In the genomic region with DNA sequence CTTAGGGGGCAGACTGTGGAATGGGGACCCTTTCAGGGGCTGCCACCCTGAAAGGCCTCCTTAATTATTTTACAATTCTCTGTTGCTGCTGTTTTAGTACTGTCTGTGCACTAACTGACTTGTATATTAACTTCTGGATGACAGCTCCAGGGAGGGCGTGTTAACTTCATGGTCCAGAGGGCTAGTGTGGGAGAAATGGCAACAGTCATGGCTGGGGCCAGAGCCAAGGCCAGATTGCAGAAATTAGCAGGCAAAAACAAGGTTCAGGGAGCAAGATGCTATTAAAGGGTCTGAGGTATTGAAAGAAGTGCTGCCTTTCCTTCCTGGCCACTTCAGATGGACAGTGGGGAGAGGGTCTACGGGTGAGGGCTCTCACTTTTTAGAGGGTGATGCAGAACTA, we compare ENCODE assay signal across 13 cellular contexts. TPM values are rescaled to one million over a fixed set of nuclear protein-coding genes. Genes with fewer than 3 reads are reported as not detected.
A peak's percentile ranks its signal among the peaks of the same experiment; 100 is the strongest.
DNase-seq lines count a peak whose midpoint lies in the region; ATAC-seq and TF ChIP-seq lines count a peak whose summit lies in the region.
"Had no signal": no experiment of that assay in that cellular context is flagged by ENCODE, and none has a peak within 500 bp of the region (broad histone marks: within the 10 kb centered on the region; RNA-seq: fewer than 3 reads in every experiment).

No MANE protein-coding gene starts in this region.

- peaks cover 88% of the 10 kb centered on the region for H3K4me1 Mint-ChIP-seq in activated T-cell treated with anti-CD3 and anti-CD28 coated beads, Interleukin-2, amount 50 U/mL, for 72 hours (ENCODE audit: low read depth)
- peaks cover 87% of the 10 kb centered on the region for H3K4me1 Mint-ChIP-seq in activated T-cell treated with anti-CD3 and anti-CD28 coated beads, Interleukin-2, amount 50 U/mL, for 4 hours (ENCODE audit: low read depth)
- H3K4me1 Mint-ChIP-seq in activated T-helper 1 cell treated with anti-CD3 and anti-CD28 coated beads, Interleukin-12 subunit alpha, Interleukin-12 subunit beta, Interleukin-2, Interleukin-4 antibody, amounts not matched to agents 30 ng/mL and 10 ng/mL and 1 ng/mL, durations not matched to agents 14 hours and 24 hours and 36 hours (ENCODE audit: low read depth) = peaks cover 78% of the 10 kb centered on the region

- TF ChIP-seq EP300 in suprapubic skin (IDR thresholded peaks at IDR 0.05) = no peak

- H3K9ac ChIP-seq in subcutaneous abdominal adipose tissue (ENCODE audit: low read length in 5 of 5) = peak overlapping the region in 2 of 5 donors; percentile 5 to 65

- H3K27me3 Mint-ChIP-seq in activated T-cell treated with anti-CD3 and anti-CD28 coated beads, Interleukin-2, amount 50 U/mL, for 72 hours (ENCODE audit: low read depth) = no peaks in the 10 kb centered on the region
- H3K27me3 Mint-ChIP-seq in activated T-cell treated with anti-CD3 and anti-CD28 coated beads, Interleukin-2, amount 50 U/mL, for 4 hours (ENCODE audit: low read depth) = no peaks in the 10 kb centered on the region
- no peaks in the 10 kb centered on the region for H3K27me3 Mint-ChIP-seq in activated T-helper 1 cell treated with anti-CD3 and anti-CD28 coated beads, Interleukin-12 subunit alpha, Interleukin-12 subunit beta, Interleukin-2, Interleukin-4 antibody, amounts not matched to agents 30 ng/mL and 10 ng/mL and 1 ng/mL, durations not matched to agents 14 hours and 24 hours and 36 hours (ENCODE audit: insufficient read depth)
- H3K27me3 Mint-ChIP-seq: type B pancreatic cell had no signal

- H3K4me3 ChIP-seq in right cardiac atrium (ENCODE audit: low read length) (no peak overlapping the region), subcutaneous abdominal adipose tissue (ENCODE audit: low read depth in 1 of 5, low read length in 5 of 5) (no peak overlapping the region), suprapubic skin (no peak overlapping the region)
- H3K4me3 ChIP-seq: dorsolateral prefrontal cortex had no signal

- H3K36me3 ChIP-seq in subcutaneous abdominal adipose tissue (ENCODE audit: control insufficient read depth in 5 of 5, insufficient read depth in 5 of 5, low read length in 5 of 5) (peaks cover 4 to 17% (median 13%) of the 10 kb centered on the region in 5 donors), suprapubic skin (peaks cover 3% of the 10 kb centered on the region)

- peaks cover 5 to 30% of the 10 kb centered on the region in 2 donors for H3K36me3 Mint-ChIP-seq in activated T-cell treated with anti-CD3 and anti-CD28 coated beads, Interleukin-2, amount 50 U/mL, for 72 hours (ENCODE audit: insufficient read depth in 2 of 2)
- peaks cover 29% of the 10 kb centered on the region for H3K36me3 Mint-ChIP-seq in activated T-cell treated with anti-CD3 and anti-CD28 coated beads, Interleukin-2, amount 50 U/mL, for 4 hours (ENCODE audit: insufficient read depth)
- peaks cover 58% of the 10 kb centered on the region for H3K36me3 Mint-ChIP-seq in activated T-helper 1 cell treated with anti-CD3 and anti-CD28 coated beads, Interleukin-12 subunit alpha, Interleukin-12 subunit beta, Interleukin-2, Interleukin-4 antibody, amounts not matched to agents 30 ng/mL and 10 ng/mL and 1 ng/mL, durations not matched to agents 14 hours and 24 hours and 36 hours (ENCODE audit: low read depth)
- H3K36me3 Mint-ChIP-seq: type B pancreatic cell had no signal

- H3K4me1 ChIP-seq in right cardiac atrium (ENCODE audit: control insufficient read depth, insufficient read depth, low read length) (peaks cover 7% of the 10 kb centered on the region), subcutaneous abdominal adipose tissue (ENCODE audit: control insufficient read depth in 5 of 5, insufficient read depth in 5 of 5, low read length in 5 of 5) (peaks cover 0 to 39% (median 12%) of the 10 kb centered on the region in 5 donors), suprapubic skin (peaks cover 23% of the 10 kb centered on the region)

- H3K27ac ChIP-seq in right cardiac atrium (ENCODE audit: low read length) = no peak overlapping the region
- peak overlapping the region; percentile 11 for H3K27ac ChIP-seq in subcutaneous abdominal adipose tissue (ENCODE audit: low read depth, low read length)
- no peak overlapping the region for H3K27ac ChIP-seq in suprapubic skin

- WGBS in right cardiac atrium = 81% methylated on average over 2 of the region's 2 CpGs
- WGBS in suprapubic skin = 76% methylated on average over 2 of the region's 2 CpGs

- H3K9me3 ChIP-seq in right cardiac atrium (ENCODE audit: control insufficient read depth, low read length) (no peaks in the 10 kb centered on the region), subcutaneous abdominal adipose tissue (ENCODE audit: control insufficient read depth in 5 of 5, low read length in 5 of 5) (no peaks in the 10 kb centered on the region), suprapubic skin (no peaks in the 10 kb centered on the region)

- H3K27ac Mint-ChIP-seq in activated T-cell treated with anti-CD3 and anti-CD28 coated beads, Interleukin-2, amount 50 U/mL, for 72 hours = peak overlapping the region; percentile 88
- peak overlapping the region; percentile 88 for H3K27ac Mint-ChIP-seq in activated T-helper 1 cell treated with anti-CD3 and anti-CD28 coated beads, Interleukin-12 subunit alpha, Interleukin-12 subunit beta, Interleukin-2, Interleukin-4 antibody, amounts not matched to agents 30 ng/mL and 10 ng/mL and 1 ng/mL, durations not matched to agents 14 hours and 24 hours and 36 hours
- H3K27ac Mint-ChIP-seq: type B pancreatic cell had no signal

- H3K27me3 ChIP-seq in right cardiac atrium (ENCODE audit: control insufficient read depth, insufficient read depth) (no peaks in the 10 kb centered on the region), subcutaneous abdominal adipose tissue (ENCODE audit: control insufficient read depth in 5 of 5, insufficient read depth in 4 of 5, low read length in 5 of 5) (no peaks in the 10 kb centered on the region), suprapubic skin (no peaks in the 10 kb centered on the region)
- H3K27me3 ChIP-seq: dorsolateral prefrontal cortex had no signal

- TF ChIP-seq POLR2A in suprapubic skin (IDR thresholded peaks at IDR 0.05) = no peak

- ATAC-seq in activated T-cell treated with anti-CD3 and anti-CD28 coated beads, Interleukin-2, amount 50 U/mL, for 72 hours (replicated peaks in 1 of 2) = no peak
- ATAC-seq in activated T-cell treated with anti-CD3 and anti-CD28 coated beads, Interleukin-2, amount 50 U/mL, for 4 hours = no peak
- peak; percentile 45 for ATAC-seq in right cardiac atrium

- intact Hi-C loops in activated T-helper 1 cell treated with anti-CD3 and anti-CD28 coated beads, Interleukin-12 subunit alpha, Interleukin-12 subunit beta, Interleukin-2, Interleukin-4 antibody, amounts not matched to agents 30 ng/mL and 10 ng/mL and 1 ng/mL, durations not matched to agents 14 hours and 24 hours and 36 hours (cut with micrococcal nuclease) = no loop called here
- intact Hi-C loops in right cardiac atrium (cut with DNase I) = no loop called here

- no peak for DNase-seq in activated T-cell treated with anti-CD3 and anti-CD28 coated beads, Interleukin-2, amount 50 U/mL, for 72 hours
- no peak for DNase-seq in activated T-cell treated with anti-CD3 and anti-CD28 coated beads, Interleukin-2, amount 50 U/mL, for 4 hours
- no peak for DNase-seq in activated T-helper 1 cell treated with anti-CD3 and anti-CD28 coated beads, Interleukin-12 subunit alpha, Interleukin-12 subunit beta, Interleukin-2, Interleukin-4 antibody, amounts not matched to agents 30 ng/mL and 10 ng/mL and 1 ng/mL, durations not matched to agents 14 hours and 24 hours and 36 hours (ENCODE audit: low spot score)
- DNase-seq in right cardiac atrium = peak; percentile 21 to 67 (median 66)
- DNase-seq in suprapubic skin (ENCODE audit: low spot score in 2 of 2) = no peak
- DNase-seq in D341Med (ENCODE audit: low spot score) = no peak
- no peak for DNase-seq in NCI-H2029 treated with DMSO at 0.1 percent for 48 hours (lab: John Stamatoyannopoulos, UW)
- DNase-seq: ACHN, dorsolateral prefrontal cortex, kidney, NCI-H345 had no signal

- TF ChIP-seq CTCF in suprapubic skin (IDR thresholded peaks at IDR 0.05) = no peak

- H3K4me3 Mint-ChIP-seq in activated T-cell treated with anti-CD3 and anti-CD28 coated beads, Interleukin-2, amount 50 U/mL, for 72 hours = peak overlapping the region; percentile 4 to 14
- H3K4me3 Mint-ChIP-seq in activated T-cell treated with anti-CD3 and anti-CD28 coated beads, Interleukin-2, amount 50 U/mL, for 4 hours = no peak overlapping the region
- no peak overlapping the region for H3K4me3 Mint-ChIP-seq in activated T-helper 1 cell treated with anti-CD3 and anti-CD28 coated beads, Interleukin-12 subunit alpha, Interleukin-12 subunit beta, Interleukin-2, Interleukin-4 antibody, amounts not matched to agents 30 ng/mL and 10 ng/mL and 1 ng/mL, durations not matched to agents 14 hours and 24 hours and 36 hours
- H3K4me3 Mint-ChIP-seq: type B pancreatic cell had no signal

- no peaks in the 10 kb centered on the region for H3K9me3 Mint-ChIP-seq in activated T-cell treated with anti-CD3 and anti-CD28 coated beads, Interleukin-2, amount 50 U/mL, for 72 hours
- no peaks in the 10 kb centered on the region for H3K9me3 Mint-ChIP-seq in activated T-cell treated with anti-CD3 and anti-CD28 coated beads, Interleukin-2, amount 50 U/mL, for 4 hours
- H3K9me3 Mint-ChIP-seq in activated T-helper 1 cell treated with anti-CD3 and anti-CD28 coated beads, Interleukin-12 subunit alpha, Interleukin-12 subunit beta, Interleukin-2, Interleukin-4 antibody, amounts not matched to agents 30 ng/mL and 10 ng/mL and 1 ng/mL, durations not matched to agents 14 hours and 24 hours and 36 hours = no peaks in the 10 kb centered on the region
- H3K9me3 Mint-ChIP-seq: type B pancreatic cell had no signal

RNA-seq across cellular contexts. Expression of gene WIPF1, which starts 9.1 kb away (rescaled TPM):
- total RNA-seq in activated T-cell treated with anti-CD3 and anti-CD28 coated beads, Interleukin-2, amount 50 U/mL, for 72 hours = 100 to 1,000 TPM; 198 to 237 TPM
- 100 to 1,000 TPM in 2 of 3 donors, 10 to 100 TPM in 1; 95.1 to 122 (median 101) TPM for total RNA-seq in activated T-cell treated with anti-CD3 and anti-CD28 coated beads, Interleukin-2, amount 50 U/mL, for 4 hours
- 340 and 367 TPM in 2 replicates for total RNA-seq in activated T-helper 1 cell treated with anti-CD3 and anti-CD28 coated beads, Interleukin-12 subunit alpha, Interleukin-12 subunit beta, Interleukin-2, Interleukin-4 antibody, amounts not matched to agents 30 ng/mL and 10 ng/mL and 1 ng/mL, durations not matched to agents 14 hours and 24 hours and 36 hours
- total RNA-seq in right cardiac atrium = 10 to 100 TPM; 20.3 to 30.0 (median 27.7) TPM
- 12.2 TPM for polyA plus RNA-seq in right cardiac atrium
- 10 to 100 TPM in 1 of 4 donors, 1 to 10 TPM in 3; 4.8 to 21.8 (median 7.3) TPM for total RNA-seq in suprapubic skin

Comparison
In these comparisons a context has a peak if more than half of its experiments do, and no peak if none do; other contexts are left out.
1. H3K4me3 Mint-ChIP-seq: peak in activated T-cell treated with anti-CD3 and anti-CD28 coated beads, Interleukin-2, amount 50 U/mL, for 72 hours (2 of 2); none in activated T-cell treated with anti-CD3 and anti-CD28 coated beads, Interleukin-2, amount 50 U/mL, for 4 hours (single experiment) and activated T-helper 1 cell treated with anti-CD3 and anti-CD28 coated beads, Interleukin-12 subunit alpha, Interleukin-12 subunit beta, Interleukin-2, Interleukin-4 antibody, amounts not matched to agents 30 ng/mL and 10 ng/mL and 1 ng/mL, durations not matched to agents 14 hours and 24 hours and 36 hours (single experiment).
2. ATAC-seq: peak in right cardiac atrium (2 of 2); none in activated T-cell treated with anti-CD3 and anti-CD28 coated beads, Interleukin-2, amount 50 U/mL, for 72 hours (0 of 2) and activated T-cell treated with anti-CD3 and anti-CD28 coated beads, Interleukin-2, amount 50 U/mL, for 4 hours (0 of 2).
3. DNase-seq: peak in right cardiac atrium (3 of 3); none in activated T-cell treated with anti-CD3 and anti-CD28 coated beads, Interleukin-2, amount 50 U/mL, for 72 hours (0 of 2), activated T-cell treated with anti-CD3 and anti-CD28 coated beads, Interleukin-2, amount 50 U/mL, for 4 hours (single experiment), activated T-helper 1 cell treated with anti-CD3 and anti-CD28 coated beads, Interleukin-12 subunit alpha, Interleukin-12 subunit beta, Interleukin-2, Interleukin-4 antibody, amounts not matched to agents 30 ng/mL and 10 ng/mL and 1 ng/mL, durations not matched to agents 14 hours and 24 hours and 36 hours (single experiment), suprapubic skin (0 of 2), D341Med (single experiment) and NCI-H2029 treated with DMSO at 0.1 percent for 48 hours (single experiment).